Comparison of ENCODE assay signal across 2 cellular contexts in genomic region chr20:3698511-3699436, GRCh38.
TF ChIP-seq lines count a peak whose summit lies in the region.

No MANE protein-coding gene starts in this region.

TF ChIP-seq in HepG2, 621 proteins besides CTCF, POLR2A, EP300 and RAD21:
- TF ChIP-seq RFXAP (CRISPR knock-in tag; IDR thresholded peaks at IDR 0.05; ENCODE audit: borderline replicate concordance): no peak

TF ChIP-seq in K562, 482 proteins besides CTCF, POLR2A, EP300 and RAD21:
- TF ChIP-seq ZNF717 (CRISPR knock-in tag; IDR thresholded peaks at IDR 0.05) (no peak), ZC3H4 (CRISPR knock-in tag; IDR thresholded peaks at IDR 0.05; ENCODE audit: borderline replicate concordance) (no peak), PHB (CRISPR knock-in tag; IDR thresholded peaks at IDR 0.05) (no peak), XRCC4 (IDR thresholded peaks at IDR 0.05; ENCODE audit: extremely low read depth, insufficient read depth, insufficient read length) (no peak), MAX (CRISPR knock-in tag; IDR thresholded peaks at IDR 0.05) (0 out of 2 replicates have a peak, but pooled peaks have one; percentile 21), ZBTB33 (CRISPR knock-in tag; IDR thresholded peaks at IDR 0.05) (no peak), PURB (CRISPR knock-in tag; IDR thresholded peaks at IDR 0.05; ENCODE audit: low read depth) (no peak), SMC3 (conservative IDR thresholded peaks at IDR 0.05; ENCODE audit: insufficient read depth, low read depth, low read length) (no peak), ZNF707 (CRISPR knock-in tag; conservative IDR thresholded peaks at IDR 0.05) (no peak), HBP1 (CRISPR knock-in tag; IDR thresholded peaks at IDR 0.05) (no peak), CEBPG (CRISPR knock-in tag; IDR thresholded peaks at IDR 0.05) (0 out of 2 replicates have a peak, but pooled peaks have one; percentile 5), CEBPG (tag; conservative IDR thresholded peaks at IDR 0.05 in 1 of 2, IDR thresholded peaks at IDR 0.05 in 1 of 2) (no peak), KDM5B (IDR thresholded peaks at IDR 0.05; ENCODE audit: insufficient replicate concordance, low read depth, low read length) (no peak)
